In genomic region chr14:54261283-54261682, GRCh38 we compare ENCODE assay signal across 18 cellular contexts.
DNase-seq lines count a peak whose midpoint lies in the region; ATAC-seq and TF ChIP-seq lines count a peak whose summit lies in the region.
"Had no signal": no experiment of that assay in that cellular context is flagged by ENCODE, and none has a peak within 500 bp of the region (broad histone marks: within the 10 kb centered on the region; RNA-seq: fewer than 3 reads in every experiment).

No MANE protein-coding gene starts in this region.

- no peak overlapping the region for H3K4me2 ChIP-seq in mesendoderm (ENCODE audit: low read length)
- H3K4me2 ChIP-seq: BLaER1 had no signal

- H3K27ac ChIP-seq in cardiac muscle cell (peak overlapping the region; percentile 31), endodermal cell (ENCODE audit: low read depth, low read length) (no peak overlapping the region), mesendoderm (ENCODE audit: low read depth, low read length) (no peak overlapping the region)
- H3K27ac ChIP-seq: BLaER1 had no signal

- peak overlapping the region; percentile 59 for H3K4ac ChIP-seq in mesendoderm (ENCODE audit: low read depth, low read length)

- intact Hi-C loops in Right ventricle myocardium superior (cut with DNase I): no loop called here

- H3K79me1 ChIP-seq in mesendoderm (ENCODE audit: low read length): no peaks in the 10 kb centered on the region

- H3K27me3 ChIP-seq in cardiac muscle cell (no peaks in the 10 kb centered on the region), endodermal cell (ENCODE audit: control insufficient read depth, insufficient read depth, low read length, poor library complexity, severe bottlenecking) (no peaks in the 10 kb centered on the region), mesendoderm (ENCODE audit: insufficient read depth, low read length, poor library complexity) (no peaks in the 10 kb centered on the region)
- H3K27me3 ChIP-seq: BLaER1, MG63 had no signal

- peaks cover 4% of the 10 kb centered on the region for H3K27me3 Mint-ChIP-seq in endodermal cell (ENCODE audit: insufficient read depth)

- H3K9me3 Mint-ChIP-seq in endodermal cell: no peaks in the 10 kb centered on the region
- H3K9me3 Mint-ChIP-seq: CD8-positive, alpha-beta memory T cell had no signal

- DNase-seq in cardiac muscle cell (ENCODE audit: low read depth in 1 of 2, low spot score in 1 of 2): peak in 1 of 2 donors; percentile 41
- DNase-seq in Right ventricle myocardium superior: no peak
- DNase-seq in endodermal cell: peak; percentile 60
- peak; percentile 65 for DNase-seq in mesendoderm
- DNase-seq: CD8-positive, alpha-beta memory T cell; DMS79; Karpas-422; MG63; NCI-H1092; NCI-H146; NCI-H2081 treated with DMSO at 0.1 percent for 48 hours; NCI-H345; NCI-H526; RPMI8226 had no signal

- no peak overlapping the region for H3K4me3 Mint-ChIP-seq in endodermal cell
- H3K4me3 Mint-ChIP-seq: CD8-positive, alpha-beta memory T cell had no signal

- no peaks in the 10 kb centered on the region for H3K79me2 ChIP-seq in mesendoderm (ENCODE audit: control insufficient read depth, insufficient read depth, low read length)

- H3K36me3 ChIP-seq in cardiac muscle cell (no peaks in the 10 kb centered on the region), endodermal cell (ENCODE audit: control insufficient read depth, insufficient read depth, low read length) (no peaks in the 10 kb centered on the region), mesendoderm (ENCODE audit: control insufficient read depth, insufficient read depth, low read length) (no peaks in the 10 kb centered on the region)
- H3K36me3 ChIP-seq: BLaER1, MG63 had no signal

- peak overlapping the region; percentile 80 for H3K27ac Mint-ChIP-seq in endodermal cell
- H3K27ac Mint-ChIP-seq: CD8-positive, alpha-beta memory T cell had no signal

- no peak overlapping the region for H2BK5ac ChIP-seq in mesendoderm (ENCODE audit: low read length)

- no peak overlapping the region for H2AK5ac ChIP-seq in mesendoderm (ENCODE audit: low read length)

- H4K5ac ChIP-seq in mesendoderm (ENCODE audit: low read length): no peak overlapping the region

- TF ChIP-seq CTCF in cardiac muscle cell (IDR thresholded peaks at IDR 0.05; ENCODE audit: low read depth, low read length) (no peak), endodermal cell (conservative IDR thresholded peaks at IDR 0.05) (no peak)

- H3K9me3 ChIP-seq in cardiac muscle cell (ENCODE audit: low read depth) (no peaks in the 10 kb centered on the region), endodermal cell (ENCODE audit: control insufficient read depth, low read length) (no peaks in the 10 kb centered on the region)
- H3K9me3 ChIP-seq: BLaER1, MG63 had no signal

- no peak overlapping the region for H4K8ac ChIP-seq in mesendoderm (ENCODE audit: low read depth, low read length)

- H3K4me1 ChIP-seq in cardiac muscle cell (ENCODE audit: low read depth): peaks cover 3% of the 10 kb centered on the region
- H3K4me1 ChIP-seq in endodermal cell (ENCODE audit: control insufficient read depth, insufficient read depth, low read length): peaks cover 25% of the 10 kb centered on the region
- peaks cover 4% of the 10 kb centered on the region for H3K4me1 ChIP-seq in mesendoderm (ENCODE audit: control insufficient read depth, low read depth, low read length)

- H3K9ac ChIP-seq in endodermal cell (ENCODE audit: extremely low read depth, low read length, poor library complexity, severe bottlenecking) (no peak overlapping the region), mesendoderm (ENCODE audit: low read length) (no peak overlapping the region)
- H3K9ac ChIP-seq: BLaER1 had no signal

- no peak overlapping the region for H2BK120ac ChIP-seq in mesendoderm (ENCODE audit: low read depth, low read length)

- 83 to 85% methylated on average over 2 to 7 of the region's 7 CpGs for WGBS in endodermal cell (ENCODE audit: insufficient coverage in 1 of 2, insufficient read length in 1 of 2), 2 experiments
- no CpG with 5 or more reads among the region's 7 CpGs for WGBS in mesendoderm (ENCODE audit: extremely low coverage, insufficient coverage, low lambda C conversion rate)

- peak overlapping the region; percentile 54 for H3K18ac ChIP-seq in mesendoderm (ENCODE audit: low read length)

- H3K23ac ChIP-seq in mesendoderm (ENCODE audit: low read length): no peak overlapping the region

- peaks cover 69% of the 10 kb centered on the region for H3K4me1 Mint-ChIP-seq in endodermal cell
- H3K4me1 Mint-ChIP-seq: CD8-positive, alpha-beta memory T cell had no signal

- H2BK15ac ChIP-seq in mesendoderm (replicated peaks; ENCODE audit: low read depth): no peak overlapping the region

- H3K36me3 Mint-ChIP-seq in endodermal cell (ENCODE audit: low read depth): no peaks in the 10 kb centered on the region
- H3K36me3 Mint-ChIP-seq: CD8-positive, alpha-beta memory T cell had no signal

- H3K56ac ChIP-seq in mesendoderm (ENCODE audit: low read length): no peak overlapping the region

- ATAC-seq in Right ventricle myocardium superior (ENCODE audit: poor library complexity) (no peak), GM21447 (IDR thresholded peaks at IDR 0.05; ENCODE audit: unreplicated experiment) (no peak), GM19328 (IDR thresholded peaks at IDR 0.05; ENCODE audit: unreplicated experiment) (no peak), GM19035 (IDR thresholded peaks at IDR 0.05; ENCODE audit: unreplicated experiment) (no peak)

- no peak overlapping the region for H3K4me3 ChIP-seq in cardiac muscle cell
- no peak overlapping the region for H3K4me3 ChIP-seq in endodermal cell (ENCODE audit: low read length)
- no peak overlapping the region for H3K4me3 ChIP-seq in mesendoderm (ENCODE audit: low read length)
- H3K4me3 ChIP-seq: BLaER1, MG63 had no signal
